In the genomic region with DNA sequence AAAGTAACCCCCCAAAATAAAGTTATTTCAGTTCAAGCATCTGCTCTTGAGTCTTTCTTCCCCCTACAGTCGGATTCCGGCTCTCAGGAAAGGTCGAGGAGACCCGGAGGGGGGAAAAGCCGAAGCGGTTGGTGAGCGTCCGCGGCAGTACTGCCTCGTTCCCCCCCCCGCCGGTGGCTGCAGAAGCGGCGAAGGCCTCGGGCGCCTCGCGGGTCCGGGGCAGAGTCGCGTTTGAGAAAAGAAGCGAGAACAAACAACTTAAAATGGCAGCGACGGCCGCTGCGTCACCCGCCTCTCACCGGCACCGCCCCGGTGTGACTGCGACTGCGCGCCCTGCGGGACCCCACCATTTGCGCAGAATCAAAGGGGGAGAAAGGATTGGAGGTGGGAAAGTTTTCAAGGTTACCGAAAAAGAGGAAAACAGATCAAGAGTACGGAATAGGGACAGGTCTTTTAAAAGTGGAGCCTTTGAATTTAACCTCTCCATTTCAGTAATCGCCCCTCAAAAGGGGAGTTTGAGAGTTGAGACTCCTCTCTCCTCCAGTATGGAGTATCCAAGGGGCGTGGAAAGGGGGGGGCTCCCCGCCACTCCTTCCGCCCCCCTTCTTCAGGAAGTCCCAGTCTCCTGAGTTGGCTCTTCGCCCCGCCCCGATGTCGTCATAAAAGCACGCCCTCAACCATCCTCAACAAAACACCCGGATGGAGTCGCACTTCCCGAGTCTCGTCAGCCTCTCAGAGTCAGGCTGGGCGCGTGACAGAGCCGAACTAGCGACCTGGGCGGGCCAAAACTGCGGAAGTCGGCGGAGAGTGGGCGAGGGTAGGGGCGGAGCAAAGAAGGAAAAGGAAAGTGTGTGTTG, we compare ENCODE assay signal across 1 cellular context.
TF ChIP-seq lines count a peak whose summit lies in the region.

No MANE protein-coding gene starts in this region.

TF ChIP-seq in K562, 482 proteins besides CTCF, POLR2A, EP300 and RAD21 (continued from another document and continues in another):
- TF ChIP-seq, protein P1, sequence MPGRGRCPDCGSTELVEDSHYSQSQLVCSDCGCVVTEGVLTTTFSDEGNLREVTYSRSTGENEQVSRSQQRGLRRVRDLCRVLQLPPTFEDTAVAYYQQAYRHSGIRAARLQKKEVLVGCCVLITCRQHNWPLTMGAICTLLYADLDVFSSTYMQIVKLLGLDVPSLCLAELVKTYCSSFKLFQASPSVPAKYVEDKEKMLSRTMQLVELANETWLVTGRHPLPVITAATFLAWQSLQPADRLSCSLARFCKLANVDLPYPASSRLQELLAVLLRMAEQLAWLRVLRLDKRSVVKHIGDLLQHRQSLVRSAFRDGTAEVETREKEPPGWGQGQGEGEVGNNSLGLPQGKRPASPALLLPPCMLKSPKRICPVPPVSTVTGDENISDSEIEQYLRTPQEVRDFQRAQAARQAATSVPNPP (IDR thresholded peaks at IDR 0.05; ENCODE audit: borderline replicate concordance, insufficient read depth, insufficient read length): no peak
- TF ChIP-seq HIVEP1 (CRISPR knock-in tag; IDR thresholded peaks at IDR 0.05) (0 out of 2 replicates have a peak, but pooled peaks have one; percentile 51), ZNF75A (CRISPR knock-in tag; IDR thresholded peaks at IDR 0.05) (no peak), E2F3 (CRISPR knock-in tag; IDR thresholded peaks at IDR 0.05) (no peak), ARID1B (IDR thresholded peaks at IDR 0.05) (0 out of 2 replicates have a peak, but pooled peaks have one; percentile 30), CREB1 (IDR thresholded peaks at IDR 0.05) (peak; percentile 96), CREB1 (CRISPR knock-in tag; IDR thresholded peaks at IDR 0.05) (peak; percentile 94), ZBTB40 (IDR thresholded peaks at IDR 0.05) (peak; percentile 81), ZBTB40 (CRISPR knock-in tag; IDR thresholded peaks at IDR 0.05) (no peak), HNRNPUL1 (IDR thresholded peaks at IDR 0.05; ENCODE audit: low read length) (no peak), COPS2 (conservative IDR thresholded peaks at IDR 0.05) (no peak), ZNF239 (CRISPR knock-in tag; IDR thresholded peaks at IDR 0.05) (no peak), HNRNPK (IDR thresholded peaks at IDR 0.05; ENCODE audit: low read depth, low read length, poor library complexity, severe bottlenecking) (no peak), EGR1 (conservative IDR thresholded peaks at IDR 0.05) (peak; percentile 93), E2F6 (IDR thresholded peaks at IDR 0.05; ENCODE audit: borderline replicate concordance in 1 of 2, extremely low read depth in 1 of 2, insufficient read depth in 1 of 2, insufficient read length in 1 of 2, low read depth in 1 of 2, low read length in 1 of 2, poor library complexity in 1 of 2, severe bottlenecking in 1 of 2) (peak in 1 of 2 experiments; percentile 45), RFX1 (IDR thresholded peaks at IDR 0.05) (no peak; the same call in 1 of the 2 replicates), GTF2E2 (tag; IDR thresholded peaks at IDR 0.05) (peak; percentile 98), YY1 (IDR thresholded peaks at IDR 0.05; ENCODE audit: borderline replicate concordance in 1 of 3, control insufficient read depth in 1 of 3, extremely low read depth in 1 of 3, insufficient read depth in 3 of 3, insufficient read length in 1 of 3, insufficient replicate concordance in 2 of 3, low read depth in 1 of 3, low read length in 2 of 3) (peak; percentile 74 to 95 (median 93)), CBX1 (IDR thresholded peaks at IDR 0.05; ENCODE audit: low read depth) (no peak), IRF1 (CRISPR knock-in tag; IDR thresholded peaks at IDR 0.05; ENCODE audit: borderline replicate concordance) (no peak), FOXP1 (CRISPR knock-in tag; IDR thresholded peaks at IDR 0.05) (no peak), HOXB6 (CRISPR knock-in tag; IDR thresholded peaks at IDR 0.05; ENCODE audit: borderline replicate concordance) (0 out of 2 replicates have a peak, but pooled peaks have one; percentile 64), TAF15 (IDR thresholded peaks at IDR 0.05; ENCODE audit: low read depth, low read length) (0 out of 2 replicates have a peak, but pooled peaks have one; percentile 9), TSHZ1 (CRISPR knock-in tag; IDR thresholded peaks at IDR 0.05) (no peak), BACH1 (tag; IDR thresholded peaks at IDR 0.05) (no peak), MXI1 (IDR thresholded peaks at IDR 0.05; ENCODE audit: low read depth, low read length) (no peak), POLR3G (IDR thresholded peaks at IDR 0.05; ENCODE audit: extremely low read depth, insufficient read length, insufficient replicate concordance) (no peak), ZNF324 (CRISPR knock-in tag; IDR thresholded peaks at IDR 0.05) (no peak), NCOA4 (IDR thresholded peaks at IDR 0.05; ENCODE audit: partially characterized antibody) (no peak), LARP7 (IDR thresholded peaks at IDR 0.05) (no peak), GTF2F1 (IDR thresholded peaks at IDR 0.05; ENCODE audit: low read depth, low read length) (peak; percentile 88), SREBF2 (CRISPR knock-in tag; IDR thresholded peaks at IDR 0.05) (no peak), SRSF1 (IDR thresholded peaks at IDR 0.05; ENCODE audit: low read depth, low read length) (no peak), CEBPG (CRISPR knock-in tag; IDR thresholded peaks at IDR 0.05) (peak; percentile 70), CEBPG (tag; conservative IDR thresholded peaks at IDR 0.05 in 1 of 2, IDR thresholded peaks at IDR 0.05 in 1 of 2) (peak; percentile 59 to 85), MYBL2 (IDR thresholded peaks at IDR 0.05; ENCODE audit: low read depth) (no peak), MYBL2 (CRISPR knock-in tag; IDR thresholded peaks at IDR 0.05; ENCODE audit: borderline replicate concordance) (no peak), PBX2 (CRISPR knock-in tag; IDR thresholded peaks at IDR 0.05; ENCODE audit: low read depth) (no peak), PBX2 (tag; conservative IDR thresholded peaks at IDR 0.05; ENCODE audit: low read depth) (no peak), NR4A1 (CRISPR knock-in tag; IDR thresholded peaks at IDR 0.05) (no peak), NR4A1 (tag; IDR thresholded peaks at IDR 0.05) (no peak)
